ENCODE assay signal across 12 cellular contexts in the genomic region with DNA sequence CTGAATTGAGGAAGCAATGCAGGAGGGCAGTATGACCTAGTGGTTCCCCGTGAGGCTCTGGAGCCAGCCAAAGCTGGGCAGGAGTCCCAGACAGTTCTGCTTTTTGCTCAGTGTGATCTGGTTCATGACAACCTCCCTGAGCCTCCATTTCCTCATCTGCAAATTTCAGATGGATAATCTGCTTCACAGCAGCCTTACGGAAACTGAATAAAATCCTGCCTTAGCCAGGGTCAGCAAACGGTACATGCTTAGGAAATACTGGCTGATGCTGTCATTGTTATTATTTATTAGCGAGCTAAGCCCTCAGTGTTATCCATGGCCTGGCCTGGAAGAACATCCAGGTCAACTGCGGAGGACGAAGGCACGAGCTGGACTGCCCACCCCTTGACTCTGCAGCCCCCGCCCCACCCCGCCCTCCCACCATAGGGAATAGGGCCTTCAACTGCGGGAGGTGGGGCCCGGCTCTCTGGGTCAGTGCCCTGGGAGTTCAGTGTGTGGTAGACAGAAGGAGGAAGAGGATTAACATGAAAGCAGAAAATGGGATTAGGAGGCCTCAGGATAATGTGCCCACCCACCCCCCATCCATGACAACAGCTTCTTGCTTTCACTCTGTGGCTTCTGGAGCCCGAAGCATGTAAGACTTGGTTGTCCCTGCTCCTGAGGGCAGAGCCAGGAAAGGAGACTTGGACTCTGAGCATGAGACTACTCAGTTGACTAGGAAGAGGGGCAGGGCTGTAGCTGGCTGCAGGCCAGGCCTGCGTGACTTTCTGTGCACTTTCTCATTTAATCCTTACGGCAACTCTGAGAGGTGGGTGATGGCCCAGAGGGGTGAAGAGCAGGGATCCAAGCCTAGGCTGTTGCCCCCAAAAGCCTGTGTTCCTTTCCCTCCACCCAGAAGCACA. TPM values are rescaled to one million over a fixed set of nuclear protein-coding genes. Genes with fewer than 3 reads are reported as not detected.
DNase-seq lines count a peak whose midpoint lies in the region; ATAC-seq, FAIRE-seq and TF ChIP-seq lines count a peak whose summit lies in the region.
"Had no signal": no experiment of that assay in that cellular context is flagged by ENCODE, and none has a peak within 500 bp of the region (broad histone marks: within the 10 kb centered on the region; RNA-seq: fewer than 3 reads in every experiment).

No MANE protein-coding gene starts in this region.

- no peaks in the 10 kb centered on the region; a peak in 1 of 5 replicates for H3K4me1 ChIP-seq in K562 (replicated peaks in 1 of 2; ENCODE audit: control insufficient read depth in 2 of 2, insufficient read depth in 2 of 2, low read length in 2 of 2)
- peaks cover 0 to 22% (median 3%) of the 10 kb centered on the region in 6 donors for H3K4me1 ChIP-seq in spleen

- no peak overlapping the region for H3K27ac Mint-ChIP-seq in activated CD4-positive, alpha-beta T cell treated with anti-CD3 and anti-CD28 coated beads, Interleukin-2, amount 10 ng/mL, durations not matched to agents 7 days and 5 days
- H3K27ac Mint-ChIP-seq: nephron progenitor cell had no signal

- BruUV-seq in K562 (replicated peaks; lab: Mats Ljungman, UMichigan), result no TSS peak

- no peak overlapping the region for H3K4me2 ChIP-seq in K562 (ENCODE audit: insufficient read depth, low read length)

- TF ChIP-seq RAD21 in K562 (CRISPR knock-in tag; conservative IDR thresholded peaks at IDR 0.05 in 1 of 2, IDR thresholded peaks at IDR 0.05 in 1 of 2), result no peak

- peaks cover 2% of the 10 kb centered on the region for H3K9me1 ChIP-seq in K562 (ENCODE audit: control insufficient read depth, insufficient read depth, low read length)

- intact Hi-C loops in K562 (cut with micrococcal nuclease) (no loop called here), spleen (cut with DNase I; ENCODE audit: low total_unique reads) (no loop called here)

- no peaks in the 10 kb centered on the region for H3K4me1 Mint-ChIP-seq in activated CD4-positive, alpha-beta T cell treated with anti-CD3 and anti-CD28 coated beads, Interleukin-2, amount 10 ng/mL, durations not matched to agents 7 days and 5 days

- in situ Hi-C loops in K562 (cut with MboI), result no loop called here

- CTCF ChIA-PET in K562 (lab: Yijun Ruan, JAX; ENCODE audit: low intra/inter-chr PET ratio), result interaction anchor here (0.6 kb wide), 1 partner anchor 190 kb away, joined by 3 read pairs; no protein-coding TSS in a partner anchor
- CTCF ChIA-PET in activated CD4-positive, alpha-beta T cell treated with anti-CD3 and anti-CD28 coated beads, Interleukin-2, amount 10 ng/mL, durations not matched to agents 7 days and 5 days (lab: Charles Lee), result interaction anchor here (0.9 to 2.1 kb wide), 2 partner anchors 11 to 210 kb away, joined by 3 to 7 read pairs; no protein-coding TSS in a partner anchor

- no peaks in the 10 kb centered on the region for H3K36me3 Mint-ChIP-seq in activated CD4-positive, alpha-beta T cell treated with anti-CD3 and anti-CD28 coated beads, Interleukin-2, amount 10 ng/mL, durations not matched to agents 7 days and 5 days (ENCODE audit: low read depth)

- POLR2A ChIA-PET in K562 (lab: Yijun Ruan, JAX), result no interaction called here
- POLR2A ChIA-PET in activated CD4-positive, alpha-beta T cell treated with anti-CD3 and anti-CD28 coated beads, Interleukin-2, amount 10 ng/mL, durations not matched to agents 7 days and 5 days (lab: Charles Lee), result no interaction called here

- H4K20me1 ChIP-seq in K562 (replicated peaks; ENCODE audit: control insufficient read depth, insufficient read depth, low read length), result peaks cover 6% of the 10 kb centered on the region; the same call in 1 of the 2 replicates

- WGBS in K562 (ENCODE audit: insufficient coverage, low coverage, missing lambda C conversion rate), result 6% methylated on average over 8 of the region's 14 CpGs
- 57 to 72% (median 69%) methylated on average over 14 of the region's 14 CpGs for WGBS in spleen, 5 donors

- ATAC-seq in K562 (no peak; the same call in 2 of the 3 replicates), left lobe of liver (peak; percentile 66), HG02938 (IDR thresholded peaks at IDR 0.05; ENCODE audit: unreplicated experiment) (no peak), HG03521 (IDR thresholded peaks at IDR 0.05; ENCODE audit: unreplicated experiment) (no peak)

- H2AFZ ChIP-seq in K562 (ENCODE audit: low read depth, low read length), result no peak overlapping the region

- no peak overlapping the region for H3K27ac ChIP-seq in K562 (ENCODE audit: extremely low read depth, low read depth, low read length)
- peak overlapping the region in 4 of 8 donors; percentile 28 to 46 (median 40) for H3K27ac ChIP-seq in spleen
- H3K27ac ChIP-seq: VCaP had no signal

- H3K27me3 Mint-ChIP-seq in activated CD4-positive, alpha-beta T cell treated with anti-CD3 and anti-CD28 coated beads, Interleukin-2, amount 10 ng/mL, durations not matched to agents 7 days and 5 days, result peaks cover 5% of the 10 kb centered on the region

- H3K9me3 ChIP-seq in K562 (replicated peaks; ENCODE audit: control insufficient read depth, insufficient read depth, low read depth, low read length) (no peaks in the 10 kb centered on the region), spleen (no peaks in the 10 kb centered on the region)

- DNase-seq in HT-29 (ENCODE audit: low spot score) (peak; percentile 48), K562 (ENCODE audit: extremely low read depth in 1 of 4, low spot score in 3 of 4) (no peak), left lobe of liver (ENCODE audit: low spot score) (no peak), spleen (peak; percentile 58)
- DNase-seq in activated CD4-positive, alpha-beta T cell treated with anti-CD3 and anti-CD28 coated beads, Interleukin-2, amount 10 ng/mL, durations not matched to agents 7 days and 5 days, result no peak
- no peak for DNase-seq in activated CD4-positive, alpha-beta T cell treated with anti-CD3 and anti-CD28 coated beads, Interleukin-2, amount 50 U/mL, for 4 hours
- DNase-seq: activated naive CD4-positive, alpha-beta T cell treated with Interleukin-2 at 50 U/mL for 16 hours; H7; nephron progenitor cell had no signal

- no peaks in the 10 kb centered on the region for H3K79me2 ChIP-seq in K562 (ENCODE audit: control insufficient read depth, insufficient read depth, low read length)

- H3K36me3 ChIP-seq in K562 (ENCODE audit: control insufficient read depth, insufficient read depth, low read length) (no peaks in the 10 kb centered on the region), spleen (peaks cover 0 to 33% (median 0%) of the 10 kb centered on the region in 6 donors)

- no peak overlapping the region for H3K4me3 Mint-ChIP-seq in activated CD4-positive, alpha-beta T cell treated with anti-CD3 and anti-CD28 coated beads, Interleukin-2, amount 10 ng/mL, durations not matched to agents 7 days and 5 days
- H3K4me3 Mint-ChIP-seq: nephron progenitor cell had no signal

- TF ChIP-seq POLR2A in K562 (conservative IDR thresholded peaks at IDR 0.05) (no peak), spleen (IDR thresholded peaks at IDR 0.05) (no peak)

- H3K9me3 Mint-ChIP-seq in activated CD4-positive, alpha-beta T cell treated with anti-CD3 and anti-CD28 coated beads, Interleukin-2, amount 10 ng/mL, durations not matched to agents 7 days and 5 days, result no peaks in the 10 kb centered on the region
- H3K9me3 Mint-ChIP-seq: nephron progenitor cell had no signal

- H3K4me3 ChIP-seq in K562, result no peak overlapping the region
- H3K4me3 ChIP-seq in spleen, result no peak overlapping the region

- H3K9ac ChIP-seq in K562 (ENCODE audit: insufficient read depth in 1 of 2, low read depth in 2 of 2, low read length in 2 of 2), result no peak overlapping the region

- TF ChIP-seq CTCF in K562 (IDR thresholded peaks at IDR 0.05 in 2 of 3, conservative IDR thresholded peaks at IDR 0.05 in 1 of 3; ENCODE audit: insufficient read depth in 2 of 3, low read depth in 1 of 3, low read length in 3 of 3), result no peak
- no peak for TF ChIP-seq CTCF in spleen (IDR thresholded peaks at IDR 0.05 in 8 of 11, conservative IDR thresholded peaks at IDR 0.05 in 3 of 11)

- FAIRE-seq in K562 (lab: Jason Lieb, UNC), result no peak

- no peak for TF ChIP-seq EP300 in K562 (IDR thresholded peaks at IDR 0.05; ENCODE audit: low read length)

- H3K27me3 ChIP-seq in K562 (ENCODE audit: control insufficient read depth in 2 of 2, insufficient read depth in 2 of 2, low read length in 2 of 2) (peaks cover 10 to 45% of the 10 kb centered on the region in 2 experiments), spleen (replicated peaks in 1 of 7) (peaks cover 0 to 3% (median 0%) of the 10 kb centered on the region in 7 donors)

TF ChIP-seq in K562, 482 proteins besides CTCF, POLR2A, EP300 and RAD21:
- no peak for TF ChIP-seq PRPF4 (IDR thresholded peaks at IDR 0.05; ENCODE audit: insufficient read depth, low read depth, low read length, poor library complexity, severe bottlenecking)
- peak; percentile 58; the same call in 1 of the 2 replicates for TF ChIP-seq SPI1 (IDR thresholded peaks at IDR 0.05; ENCODE audit: borderline replicate concordance, low read depth, low read length)

RNA-seq across cellular contexts. Expression of gene PKDCC, which starts 13.1 kb away (rescaled TPM):
- 76.0 and 83.9 TPM in 2 replicates for total RNA-seq in HT-29 (2014; rRNA removed; shearing (Covaris generic))
- 11.0 and 54.2 TPM in 2 replicates for total RNA-seq in K562 (2011; cell fraction: chromatin; rRNA removed; ENCODE audit: low replicate concordance)
- 31.8 and 42.2 TPM in 2 replicates for total RNA-seq in K562 (2011; cell fraction: nucleolus; rRNA removed)
- 16.4 and 24.4 TPM in 2 replicates for total RNA-seq in K562 (2011; cell fraction: nucleoplasm; rRNA removed)
- total RNA-seq in K562 (2014; rRNA removed), result 0.91 and 1.2 TPM in 2 replicates
- total RNA-seq in K562 (2014; rRNA removed; fragmentation: Illumina TruSeq; extraction: Trizol), result 0.73 and 1.2 TPM in 2 replicates
- 0.62 and 0.64 TPM in 2 replicates for total RNA-seq in K562 (2015; rRNA removed; fragmentation: Illumina TruSeq; extraction: Trizol)
- 1.3 and 1.5 TPM in 2 replicates for total RNA-seq in K562 (2021)
- polyA plus RNA-seq in K562 (2011; rRNA removed), result 14.8 and 23.1 TPM in 2 replicates
- 12.7 and 15.7 TPM in 2 replicates for polyA plus RNA-seq in K562 (2011; cell fraction: cytosol; rRNA removed)
- polyA plus RNA-seq in K562 (2011; cell fraction: nucleus; rRNA removed), result 99.6 and 103 TPM in 2 replicates
- polyA plus RNA-seq in K562 (2012), result 1.6 TPM in 2 replicates
- polyA plus RNA-seq in K562 (2014; fragmentation: Illumina TruSeq; extraction: Trizol), result 1.3 and 1.9 TPM in 2 replicates
- polyA plus RNA-seq in K562 (2014; fragmentation: Nextera tagmentation; extraction: Ambion mirVana), result not detected
- polyA plus RNA-seq in K562 (2014; rRNA removed), result 1.8 and 2.2 TPM in 2 replicates
- 12.6 and 13.2 TPM in 2 replicates for polyA minus RNA-seq in K562 (2011; rRNA and poly(A)+ RNA removed)
- polyA minus RNA-seq in K562 (2011; cell fraction: cytosol; rRNA and poly(A)+ RNA removed), result 4.0 and 7.6 TPM in 2 replicates
- 12.7 and 16.7 TPM in 2 replicates for polyA minus RNA-seq in K562 (2011; cell fraction: nucleus; rRNA and poly(A)+ RNA removed)
- total RNA-seq in left lobe of liver, result 14.2 TPM
- 10 to 100 TPM; 41.0 to 81.9 (median 51.7) TPM for total RNA-seq in spleen
- 10 to 100 TPM; 19.8 to 44.0 (median 31.8) TPM for polyA plus RNA-seq in spleen
- total RNA-seq in activated CD4-positive, alpha-beta T cell treated with anti-CD3 and anti-CD28 coated beads, Interleukin-2, amount 10 ng/mL, durations not matched to agents 7 days and 5 days, result not detected

Comparison
In these comparisons a context has a peak if more than half of its experiments do, and no peak if none do; other contexts are left out.
1. DNase-seq: peak in HT-29 (single experiment) and spleen (single experiment); none in K562 (0 of 4), left lobe of liver (single experiment), activated CD4-positive, alpha-beta T cell treated with anti-CD3 and anti-CD28 coated beads, Interleukin-2, amount 10 ng/mL, durations not matched to agents 7 days and 5 days (single experiment) and activated CD4-positive, alpha-beta T cell treated with anti-CD3 and anti-CD28 coated beads, Interleukin-2, amount 50 U/mL, for 4 hours (0 of 2).